8 cellular contexts compared by ENCODE assay signal in the genomic region with DNA sequence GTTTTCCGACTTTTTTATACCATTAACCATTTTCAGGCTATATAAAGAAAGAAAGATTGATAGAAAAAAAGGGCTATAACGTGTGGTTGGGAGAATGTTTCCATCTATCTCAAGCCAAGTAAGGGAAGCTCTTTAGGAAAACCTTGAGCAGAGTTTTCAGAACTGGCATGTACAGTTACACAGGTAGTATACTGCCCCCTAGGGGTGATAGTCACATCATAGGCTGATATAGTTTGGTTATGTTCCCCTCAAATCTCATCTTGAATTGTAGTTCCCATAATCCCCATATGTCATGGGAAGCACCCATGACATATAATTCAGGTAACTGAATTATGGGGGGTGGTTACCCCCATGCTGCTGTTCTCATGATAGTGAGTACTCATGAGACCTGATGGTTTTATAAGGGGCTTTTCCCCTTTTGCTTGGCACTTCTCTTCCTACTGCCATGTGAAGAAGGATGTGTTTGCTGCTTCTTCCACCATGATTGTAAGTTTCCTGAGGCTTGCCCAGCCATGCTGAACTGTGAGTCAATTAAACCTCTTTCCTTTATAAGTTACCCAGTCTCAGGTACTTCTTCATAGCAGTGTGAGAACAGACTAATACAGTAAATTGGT.
DNase-seq lines count a peak whose midpoint lies in the region; ATAC-seq and TF ChIP-seq lines count a peak whose summit lies in the region.

No MANE protein-coding gene starts in this region.

- ATAC-seq in GM19395 (IDR thresholded peaks at IDR 0.05; ENCODE audit: unreplicated experiment) (peak; percentile 86), HG03432 (IDR thresholded peaks at IDR 0.05; ENCODE audit: unreplicated experiment) (peak; percentile 86)
- ATAC-seq in stimulated activated naive CD8-positive, alpha-beta T cell treated with anti-CD3 and anti-CD28 coated beads, Interleukin-15, amount 100 ng/mL, for 72 hours: peak; percentile 60

- DNase-seq in activated T-cell treated with anti-CD3 and anti-CD28 coated beads for 24 hours (ENCODE audit: low read depth) (peak; percentile 9), SK-N-DZ (ENCODE audit: low spot score) (peak; percentile 10), foreskin fibroblast (no peak), hypothalamus (lab: John Stamatoyannopoulos, UW) (no peak)
- DNase-seq in activated T-cell treated with anti-CD3 and anti-CD28 coated beads, Interleukin-2, amount 50 U/mL, for 1 hour: no peak
- DNase-seq in stimulated activated naive CD8-positive, alpha-beta T cell treated with anti-CD3 and anti-CD28 coated beads, Interleukin-15, amount 100 ng/mL, for 72 hours: peak in 1 of 2 donors; percentile 31

- H3K27me3 Mint-ChIP-seq in stimulated activated naive CD8-positive, alpha-beta T cell treated with anti-CD3 and anti-CD28 coated beads, Interleukin-15, amount 100 ng/mL, for 72 hours: no peaks in the 10 kb centered on the region

- H3K9me3 Mint-ChIP-seq in stimulated activated naive CD8-positive, alpha-beta T cell treated with anti-CD3 and anti-CD28 coated beads, Interleukin-15, amount 100 ng/mL, for 72 hours: no peaks in the 10 kb centered on the region

- H3K27ac Mint-ChIP-seq in stimulated activated naive CD8-positive, alpha-beta T cell treated with anti-CD3 and anti-CD28 coated beads, Interleukin-15, amount 100 ng/mL, for 72 hours: no peak overlapping the region

- peak; percentile 29 for TF ChIP-seq CTCF in foreskin fibroblast (IDR thresholded peaks at IDR 0.05; ENCODE audit: low read depth, low read length)

- H3K4me3 Mint-ChIP-seq in stimulated activated naive CD8-positive, alpha-beta T cell treated with anti-CD3 and anti-CD28 coated beads, Interleukin-15, amount 100 ng/mL, for 72 hours: no peak overlapping the region

- H3K4me1 Mint-ChIP-seq in stimulated activated naive CD8-positive, alpha-beta T cell treated with anti-CD3 and anti-CD28 coated beads, Interleukin-15, amount 100 ng/mL, for 72 hours: no peaks in the 10 kb centered on the region

- H3K4me3 ChIP-seq in foreskin fibroblast (ENCODE audit: low read depth in 1 of 2, low read length in 2 of 2): no peak overlapping the region

Comparison
In these comparisons a context has a peak if more than half of its experiments do, and no peak if none do; other contexts are left out.
1. DNase-seq: peak in activated T-cell treated with anti-CD3 and anti-CD28 coated beads for 24 hours (single experiment) and SK-N-DZ (single experiment); none in activated T-cell treated with anti-CD3 and anti-CD28 coated beads, Interleukin-2, amount 50 U/mL, for 1 hour (single experiment), foreskin fibroblast (0 of 2) and hypothalamus (0 of 51).
2. Peak in every context shown above with its lines, with median percentiles within 50 percentile points of each other: ATAC-seq.